8 cellular contexts compared by ENCODE assay signal in genomic region chr5:7869474-7870136, GRCh38. TPM values are rescaled to one million over a fixed set of nuclear protein-coding genes. Genes with fewer than 3 reads are reported as not detected.
DNase-seq lines count a peak whose midpoint lies in the region; ATAC-seq and TF ChIP-seq lines count a peak whose summit lies in the region.

No MANE protein-coding gene starts in this region.

- no peaks in the 10 kb centered on the region for H3K27me3 Mint-ChIP-seq in CD4-positive, alpha-beta memory T cell

- no peak overlapping the region for H4K8ac ChIP-seq in neuronal stem cell (ENCODE audit: low read depth, low read length)

- peak overlapping the region; percentile 62 to 77 for H3K4me3 ChIP-seq in CD4-positive, alpha-beta memory T cell (ENCODE audit: low read length in 2 of 2)
- H3K4me3 ChIP-seq in WERI-Rb-1 (ENCODE audit: low read depth, low read length): peak overlapping the region; percentile 97
- peak overlapping the region; percentile 86 to 99 for H3K4me3 ChIP-seq in neuronal stem cell (ENCODE audit: low read length in 2 of 2)

- no peak overlapping the region for H2BK5ac ChIP-seq in neuronal stem cell (ENCODE audit: low read length)

- H3K79me1 ChIP-seq in neuronal stem cell (ENCODE audit: low read depth, low read length): peaks cover 4% of the 10 kb centered on the region

- H3K18ac ChIP-seq in neuronal stem cell (ENCODE audit: low read length): peak overlapping the region; percentile 79

- no peak overlapping the region for H2BK12ac ChIP-seq in neuronal stem cell (ENCODE audit: low read length)

- H3K27ac ChIP-seq in CD4-positive, alpha-beta memory T cell (ENCODE audit: low read depth, low read length): peak overlapping the region; percentile 84
- peak overlapping the region; percentile 85 for H3K27ac ChIP-seq in WERI-Rb-1
- H3K27ac ChIP-seq in neuronal stem cell (replicated peaks; ENCODE audit: low read length): no peak overlapping the region

- H4K91ac ChIP-seq in neuronal stem cell (ENCODE audit: low read depth, low read length, poor library complexity): no peak overlapping the region

- no peak overlapping the region for H3K23ac ChIP-seq in neuronal stem cell (ENCODE audit: low read depth, low read length, poor library complexity)

- H2AFZ ChIP-seq in neuronal stem cell (ENCODE audit: low read length): peak overlapping the region; percentile 92

- POLR2A ChIA-PET in CD4-positive, alpha-beta memory T cell (lab: Charles Lee; ENCODE audit: partially characterized antibody): interaction anchor here (0.6 to 3.1 kb wide), 13 partner anchors 8 to 1491 kb away, joined by 3 to 30 read pairs (median 5); partner anchors contain the start of genes CFAP90, MED10, NSUN2 and SRD5A1

- H3K9me3 Mint-ChIP-seq in CD4-positive, alpha-beta memory T cell: peaks cover 0 to 2% (median 0%) of the 10 kb centered on the region in 8 donors

- peak overlapping the region; percentile 89 for H3K9ac ChIP-seq in neuronal stem cell (ENCODE audit: low read depth, low read length, poor library complexity)

- no peaks in the 10 kb centered on the region for H3K9me3 ChIP-seq in CD4-positive, alpha-beta memory T cell (ENCODE audit: control insufficient read depth in 1 of 2, low read length in 2 of 2)
- H3K9me3 ChIP-seq in WERI-Rb-1 (ENCODE audit: severe bottlenecking) (no peaks in the 10 kb centered on the region), neuronal stem cell (replicated peaks in 1 of 2; ENCODE audit: control insufficient read depth in 2 of 2, insufficient read depth in 1 of 2, low read depth in 1 of 2, low read length in 2 of 2) (no peaks in the 10 kb centered on the region)

- CTCF ChIA-PET in CD4-positive, alpha-beta memory T cell (lab: Charles Lee; ENCODE audit: partially characterized antibody): interaction anchor here (1.7 to 3.9 kb wide), 4 partner anchors 10 to 18 kb away, joined by 4 to 25 read pairs (median 16); no protein-coding TSS in a partner anchor

- no peak overlapping the region for H2BK15ac ChIP-seq in neuronal stem cell (ENCODE audit: low read length)

- DNase-seq in CD4-positive, alpha-beta memory T cell: peak in 2 of 5 donors; percentile 32 to 34
- DNase-seq in WERI-Rb-1 (no peak), neuronal stem cell (ENCODE audit: low spot score) (no peak), mucosa of gallbladder (ENCODE audit: low spot score) (no peak), NCI-H2171 treated with DMSO at 0.1 percent for 48 hours (lab: John Stamatoyannopoulos, UW) (no peak)

- TF ChIP-seq CTCF in WERI-Rb-1 (IDR thresholded peaks at IDR 0.05; ENCODE audit: low read depth, low read length): no peak

- peaks cover 73% of the 10 kb centered on the region for H3K4me1 ChIP-seq in CD4-positive, alpha-beta memory T cell (ENCODE audit: insufficient read depth, low read length)
- peaks cover 0 to 7% of the 10 kb centered on the region in 2 donors for H3K4me1 ChIP-seq in neuronal stem cell (ENCODE audit: control insufficient read depth in 2 of 2, insufficient read depth in 1 of 2, low read depth in 1 of 2, low read length in 2 of 2)

- no peak overlapping the region for H2AK5ac ChIP-seq in neuronal stem cell (ENCODE audit: low read depth, low read length)

- peaks cover 8% of the 10 kb centered on the region for H3K36me3 ChIP-seq in CD4-positive, alpha-beta memory T cell (ENCODE audit: insufficient read depth, low read length)
- H3K36me3 ChIP-seq in WERI-Rb-1 (peaks cover 67% of the 10 kb centered on the region), neuronal stem cell (replicated peaks in 1 of 2; ENCODE audit: control insufficient read depth in 2 of 2, insufficient read depth in 2 of 2, low read length in 2 of 2) (peaks cover 3 to 61% of the 10 kb centered on the region in 2 donors)

- intact Hi-C loops in CD4-positive, alpha-beta memory T cell (cut with micrococcal nuclease): loop anchor here (1.0 to 5.0 kb wide), 4 partner anchors 11 to 1236 kb away; partner anchors contain the start of genes NSUN2, SRD5A1 and TENT4A

- WGBS in neuronal stem cell (ENCODE audit: extremely low coverage in 2 of 2, insufficient read length in 2 of 2, insufficient replicate concordance in 1 of 2), 2 donors: no CpG with 5 or more reads among the region's 41 CpGs

- no peak overlapping the region for H3K4ac ChIP-seq in neuronal stem cell (ENCODE audit: low read length)

- H2BK120ac ChIP-seq in neuronal stem cell (ENCODE audit: low read depth, low read length): no peak overlapping the region

- peak overlapping the region; percentile 67 for H3K4me2 ChIP-seq in neuronal stem cell (ENCODE audit: insufficient read depth, low read length, poor library complexity, severe bottlenecking)

- ATAC-seq in GM19372 (IDR thresholded peaks at IDR 0.05; ENCODE audit: low read depth, unreplicated experiment) (peak; percentile 32), HG03378 (IDR thresholded peaks at IDR 0.05; ENCODE audit: unreplicated experiment) (peak; percentile 21), esophagus mucosa (peak; percentile 34)

- H3K4me1 Mint-ChIP-seq in CD4-positive, alpha-beta memory T cell: peaks cover 56 to 89% (median 79%) of the 10 kb centered on the region in 4 donors

- H3K4me3 Mint-ChIP-seq in CD4-positive, alpha-beta memory T cell: peak overlapping the region; percentile 94 to 97 (median 96)

- H3K36me3 Mint-ChIP-seq in CD4-positive, alpha-beta memory T cell: peaks cover 14 to 44% of the 10 kb centered on the region in 2 donors

- H3K27ac Mint-ChIP-seq in CD4-positive, alpha-beta memory T cell: peak overlapping the region; percentile 90 to 98 (median 96)

- H3K14ac ChIP-seq in neuronal stem cell (ENCODE audit: low read length): peak overlapping the region; percentile 31

- H3K27me3 ChIP-seq in CD4-positive, alpha-beta memory T cell (ENCODE audit: insufficient read depth, low read length): no peaks in the 10 kb centered on the region
- H3K27me3 ChIP-seq in WERI-Rb-1 (ENCODE audit: insufficient read depth, low read depth, severe bottlenecking) (no peaks in the 10 kb centered on the region), neuronal stem cell (ENCODE audit: control insufficient read depth in 3 of 3, insufficient read depth in 3 of 3, low read depth in 1 of 3, low read length in 3 of 3) (no peaks in the 10 kb centered on the region)

RNA-seq across cellular contexts. Expression of gene MTRR, which starts 0.7 kb away (rescaled TPM):
- 100 to 1,000 TPM in 1 of 2 experiments, 10 to 100 TPM in 1; 97.1 to 107 TPM for total RNA-seq in CD4-positive, alpha-beta memory T cell
- 100 to 1,000 TPM in 1 of 2 donors, 10 to 100 TPM in 1; 50.9 to 117 TPM for polyA plus RNA-seq in CD4-positive, alpha-beta memory T cell
- total RNA-seq in esophagus mucosa (24.6 TPM), mucosa of gallbladder (42.9 TPM)
- 33.5 TPM for polyA plus RNA-seq in neuronal stem cell (2013, experiment 1 of 2)
- polyA plus RNA-seq in neuronal stem cell (2013, experiment 2 of 2): 34.6 TPM

RNA-seq across cellular contexts. Expression of gene FASTKD3, which starts 0.8 kb away (rescaled TPM):
- 10 to 100 TPM; 11.3 to 14.0 TPM for total RNA-seq in CD4-positive, alpha-beta memory T cell
- 10 to 100 TPM; 11.1 to 17.6 TPM for polyA plus RNA-seq in CD4-positive, alpha-beta memory T cell
- total RNA-seq in esophagus mucosa (5.5 TPM), mucosa of gallbladder (5.5 TPM)
- polyA plus RNA-seq in neuronal stem cell (2013, experiment 1 of 2): 4.8 TPM
- polyA plus RNA-seq in neuronal stem cell (2013, experiment 2 of 2): 5.0 TPM

RNA-seq across cellular contexts. Expression of gene CFAP90, which starts 18.7 kb away (rescaled TPM):
- not detected for total RNA-seq in CD4-positive, alpha-beta memory T cell
- not detected for polyA plus RNA-seq in CD4-positive, alpha-beta memory T cell
- total RNA-seq in esophagus mucosa: not detected
- 0.81 TPM for polyA plus RNA-seq in neuronal stem cell (2013, experiment 1 of 2)
- polyA plus RNA-seq in neuronal stem cell (2013, experiment 2 of 2): 1.0 TPM
- not detected for total RNA-seq in mucosa of gallbladder
